Comparison of ENCODE assay signal across 7 cellular contexts in the genomic region with DNA sequence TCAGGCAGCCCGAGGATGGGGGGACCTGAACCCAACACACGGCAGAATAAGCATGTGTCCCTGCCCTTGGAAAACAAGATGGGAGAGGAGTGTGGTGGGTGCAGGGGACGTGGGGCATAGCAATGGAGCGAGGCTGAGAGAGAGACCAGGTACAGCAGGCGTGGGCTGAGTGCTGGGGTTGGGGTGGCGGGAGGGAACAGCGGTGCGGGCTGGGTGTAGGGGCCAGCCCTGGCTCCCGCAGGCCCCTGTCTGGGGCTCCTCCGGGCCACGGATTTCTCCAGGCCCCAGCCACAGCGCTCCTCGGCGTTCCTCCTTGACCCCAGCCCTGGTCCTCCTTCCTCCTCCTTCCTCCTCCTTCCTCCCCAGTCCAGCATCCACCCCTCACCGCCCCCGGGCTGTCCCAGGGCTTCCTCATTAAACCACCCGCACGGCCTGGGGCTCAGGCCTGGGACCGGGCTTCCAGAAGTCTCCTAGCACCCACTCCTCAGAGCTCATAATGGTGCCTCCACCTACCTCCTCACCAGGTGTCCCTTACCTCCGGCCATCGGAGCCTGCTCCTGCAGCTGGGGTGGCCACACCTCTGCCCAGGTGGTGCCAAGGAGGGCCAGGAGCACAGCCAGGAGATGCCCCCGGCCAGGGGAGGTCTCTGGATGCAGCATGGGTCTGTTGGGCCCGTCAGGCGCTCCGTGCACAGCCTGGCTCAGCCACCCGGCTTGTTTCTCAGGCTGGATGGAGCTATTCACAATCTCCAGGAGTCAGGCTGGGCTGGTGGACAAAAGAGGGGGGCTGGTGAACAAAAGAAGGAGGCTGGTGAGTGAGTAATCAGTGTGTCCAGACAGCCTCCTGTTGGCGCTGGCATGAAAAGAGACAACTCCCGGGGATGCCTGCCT. TPM values are rescaled to one million over a fixed set of nuclear protein-coding genes. Genes with fewer than 3 reads are reported as not detected.
DNase-seq lines count a peak whose midpoint lies in the region; ATAC-seq and TF ChIP-seq lines count a peak whose summit lies in the region.
"Not testable (repeated sequence)": the region's sequence is repeated elsewhere in the genome, so short reads cannot be mapped to it uniquely, and the experiment has no call there.

A gene (minus strand): TSS at position 867 of the 890 bp plus-strand sequence. CDS start 208 bp downstream, at position 659.

- H3K79me2 ChIP-seq in GM23248 (ENCODE audit: insufficient read depth) = not testable (repeated sequence)

- H2AFZ ChIP-seq in GM23248 = not testable (repeated sequence)

- DNase-seq in GM23248 (peak; percentile 58), NCI-H146 treated with DMSO at 0.1 percent for 48 hours (lab: John Stamatoyannopoulos, UW; ENCODE audit: unreplicated experiment) (peak; percentile 0), adipocyte (ENCODE audit: low read depth) (peak; percentile 18), chondrocyte (ENCODE audit: low spot score) (peak; percentile 50), iris pigment epithelial cell (ENCODE audit: low read depth) (peak; percentile 45), retinal pigment epithelial cell (ENCODE audit: low read depth) (peak; percentile 20)
- DNase-seq in natural killer cell treated with Interleukin-12 subunit alpha and Interleukin-12 subunit beta and Interleukin-15 and Interleukin-18, amount 100 ng/mL, for 72 hours (ENCODE audit: low spot score) = not testable (repeated sequence)

- H3K4me1 ChIP-seq in GM23248 (ENCODE audit: insufficient read depth); adipocyte (ENCODE audit: control insufficient read depth, insufficient read depth, low read length): not testable (repeated sequence)

- H3K9me2 ChIP-seq in GM23248 (ENCODE audit: insufficient read depth) = not testable (repeated sequence)

- H3K4me3 ChIP-seq in GM23248; adipocyte (ENCODE audit: low read length); retinal pigment epithelial cell (ENCODE audit: low read length): not testable (repeated sequence)

- peak; percentile 10 to 33 for ATAC-seq in natural killer cell treated with Interleukin-12 subunit alpha and Interleukin-12 subunit beta and Interleukin-15 and Interleukin-18, amount 100 ng/mL, for 72 hours

- H3K36me3 ChIP-seq in GM23248 (ENCODE audit: low read depth); adipocyte (ENCODE audit: control insufficient read depth, insufficient read depth, low read length, severe bottlenecking): not testable (repeated sequence)

- not testable (repeated sequence) for H3K36me3 Mint-ChIP-seq in chondrocyte (ENCODE audit: low read depth); natural killer cell treated with Interleukin-12 subunit alpha and Interleukin-12 subunit beta and Interleukin-15 and Interleukin-18, amount 100 ng/mL, for 72 hours

- H3K27ac ChIP-seq in GM23248 = not testable (repeated sequence)

- not testable (repeated sequence) for H3K4me1 Mint-ChIP-seq in chondrocyte (ENCODE audit: low read depth); natural killer cell treated with Interleukin-12 subunit alpha and Interleukin-12 subunit beta and Interleukin-15 and Interleukin-18, amount 100 ng/mL, for 72 hours (ENCODE audit: low read depth in 2 of 2)

- in situ Hi-C loops in GM23248 (cut with MboI) = not testable (repeated sequence)

- not testable (repeated sequence) for H3K9me3 ChIP-seq in GM23248 (ENCODE audit: low read depth); adipocyte (ENCODE audit: control insufficient read depth, low read length)

- 56 to 70% methylated on average over 3 to 8 of the region's 28 CpGs for WGBS in GM23248 (ENCODE audit: low coverage in 1 of 2, low lambda C conversion rate in 2 of 2, missing lambda C conversion rate in 2 of 2), 2 experiments

- H3K9ac ChIP-seq in GM23248; adipocyte (ENCODE audit: low read length): not testable (repeated sequence)

- H3F3A ChIP-seq in GM23248 (ENCODE audit: insufficient read depth) = not testable (repeated sequence)

- H3K27me3 Mint-ChIP-seq in chondrocyte (ENCODE audit: low read depth); natural killer cell treated with Interleukin-12 subunit alpha and Interleukin-12 subunit beta and Interleukin-15 and Interleukin-18, amount 100 ng/mL, for 72 hours: not testable (repeated sequence)

- H3K27ac Mint-ChIP-seq in chondrocyte (ENCODE audit: unreplicated experiment); natural killer cell treated with Interleukin-12 subunit alpha and Interleukin-12 subunit beta and Interleukin-15 and Interleukin-18, amount 100 ng/mL, for 72 hours: not testable (repeated sequence)

- H4K20me1 ChIP-seq in GM23248 (ENCODE audit: insufficient read depth) = not testable (repeated sequence)

- not testable (repeated sequence) for H3K9me3 Mint-ChIP-seq in chondrocyte (ENCODE audit: low read depth); natural killer cell treated with Interleukin-12 subunit alpha and Interleukin-12 subunit beta and Interleukin-15 and Interleukin-18, amount 100 ng/mL, for 72 hours

- H3K4me2 ChIP-seq in GM23248 (ENCODE audit: unreplicated experiment) = not testable (repeated sequence)

- not testable (repeated sequence) for TF ChIP-seq CTCF in chondrocyte (IDR thresholded peaks at IDR 0.05); retinal pigment epithelial cell (conservative IDR thresholded peaks at IDR 0.05; ENCODE audit: low read depth, low read length)

- not testable (repeated sequence) for H3K27me3 ChIP-seq in GM23248 (replicated peaks; ENCODE audit: insufficient read depth); adipocyte (replicated peaks; ENCODE audit: control insufficient read depth, insufficient read depth, low read length)

- not testable (repeated sequence) for H3K4me3 Mint-ChIP-seq in chondrocyte (ENCODE audit: unreplicated experiment); natural killer cell treated with Interleukin-12 subunit alpha and Interleukin-12 subunit beta and Interleukin-15 and Interleukin-18, amount 100 ng/mL, for 72 hours

RNA-seq across cellular contexts. Expression of the gene that starts here (rescaled TPM):
- total RNA-seq in GM23248 (2014; rRNA removed; shearing (Covaris generic)) = 0.22 TPM in 1 of 2 replicates, not detected in the other
- 0.25 TPM in 1 of 2 replicates, not detected in the other for polyA plus RNA-seq in GM23248 (2016; fragmentation: Nextera tagmentation; extraction: Ambion mirVana)
- 1.6 to 4.5 TPM (median 3.5 TPM) in 3 replicates for total RNA-seq in chondrocyte
- 1 to 10 TPM; 1.4 to 2.2 TPM for total RNA-seq in natural killer cell treated with Interleukin-12 subunit alpha and Interleukin-12 subunit beta and Interleukin-15 and Interleukin-18, amount 100 ng/mL, for 72 hours

Comparison
In these comparisons a context has a peak if more than half of its experiments do, and no peak if none do; other contexts are left out.
1. Peak in DNase-seq in GM23248; RNA of the gene not detected or under 1 TPM.